15 cellular contexts compared by ENCODE assay signal in genomic region chr1:176717052-176717754, GRCh38.
DNase-seq lines count a peak whose midpoint lies in the region; ATAC-seq and TF ChIP-seq lines count a peak whose summit lies in the region.
"Had no signal": no experiment of that assay in that cellular context is flagged by ENCODE, and none has a peak within 500 bp of the region (broad histone marks: within the 10 kb centered on the region; RNA-seq: fewer than 3 reads in every experiment).

No MANE protein-coding gene starts in this region.

- H3K27ac Mint-ChIP-seq in progenitor cell of endocrine pancreas: no peak overlapping the region

- intact Hi-C loops in heart left ventricle (cut with DNase I) (no loop called here), right cardiac atrium (cut with DNase I) (no loop called here), left cardiac atrium (cut with DNase I) (no loop called here)

- H3K4me1 Mint-ChIP-seq in progenitor cell of endocrine pancreas (ENCODE audit: low read depth): no peaks in the 10 kb centered on the region

- TF ChIP-seq CTCF in heart left ventricle (IDR thresholded peaks at IDR 0.05) (no peak), progenitor cell of endocrine pancreas (IDR thresholded peaks at IDR 0.05; ENCODE audit: unreplicated experiment) (no peak)

- 59 to 65% (median 62%) methylated on average over 2 of the region's 2 CpGs for WGBS in heart left ventricle, 4 donors
- WGBS in right cardiac atrium: 61% methylated on average over 2 of the region's 2 CpGs

- DNase-seq in heart left ventricle (no peak), right cardiac atrium (no peak), NCI-H82 (lab: John Stamatoyannopoulos, UW) (peak; percentile 71), left cardiac atrium (no peak), progenitor cell of endocrine pancreas (ENCODE audit: low spot score, unreplicated experiment) (no peak)
- DNase-seq: activated naive CD4-positive, alpha-beta T cell; body of pancreas; foreskin fibroblast; ovary; stimulated activated CD8-positive, alpha-beta memory T cell treated with anti-CD3 and anti-CD28 coated beads, Interleukin-4, amount 100 ng/mL, for 48 hours; tibial artery had no signal

- H3K27me3 ChIP-seq in heart left ventricle (no peaks in the 10 kb centered on the region), right cardiac atrium (ENCODE audit: control insufficient read depth, insufficient read depth) (no peaks in the 10 kb centered on the region), skeletal muscle tissue (ENCODE audit: control insufficient read depth in 3 of 3, insufficient read depth in 3 of 3, low read length in 3 of 3) (no peaks in the 10 kb centered on the region)
- H3K27me3 ChIP-seq: body of pancreas, ovary, tibial artery had no signal

- peaks cover 0 to 9% (median 0%) of the 10 kb centered on the region in 12 donors for H3K4me1 ChIP-seq in heart left ventricle
- no peaks in the 10 kb centered on the region for H3K4me1 ChIP-seq in right cardiac atrium (ENCODE audit: control insufficient read depth, insufficient read depth, low read length)
- peaks cover 2 to 7% (median 6%) of the 10 kb centered on the region in 3 donors for H3K4me1 ChIP-seq in skeletal muscle tissue (ENCODE audit: control insufficient read depth in 3 of 3, insufficient read depth in 3 of 3, low read length in 3 of 3)
- H3K4me1 ChIP-seq: tibial artery had no signal

- H3K36me3 ChIP-seq in heart left ventricle (no peaks in the 10 kb centered on the region), skeletal muscle tissue (ENCODE audit: control insufficient read depth in 3 of 3, insufficient read depth in 3 of 3, low read length in 3 of 3) (no peaks in the 10 kb centered on the region)
- H3K36me3 ChIP-seq: ovary, tibial artery had no signal

- no peak overlapping the region for H3K9ac ChIP-seq in skeletal muscle tissue (ENCODE audit: low read depth in 1 of 3, low read length in 3 of 3)

- TF ChIP-seq POLR2A in heart left ventricle (IDR thresholded peaks at IDR 0.05): no peak

- H3K9me3 Mint-ChIP-seq in progenitor cell of endocrine pancreas (ENCODE audit: low read depth): peaks cover 3% of the 10 kb centered on the region

- H3K9me3 ChIP-seq in heart left ventricle (no peaks in the 10 kb centered on the region), right cardiac atrium (ENCODE audit: control insufficient read depth, low read length) (peaks cover 2% of the 10 kb centered on the region), skeletal muscle tissue (ENCODE audit: control insufficient read depth in 3 of 3, low read length in 3 of 3) (no peaks in the 10 kb centered on the region)
- H3K9me3 ChIP-seq: body of pancreas, ovary, tibial artery had no signal

- no peaks in the 10 kb centered on the region for H3K27me3 Mint-ChIP-seq in progenitor cell of endocrine pancreas

- peak overlapping the region in 2 of 12 donors; percentile 15 to 19 for H3K27ac ChIP-seq in heart left ventricle
- H3K27ac ChIP-seq in right cardiac atrium (ENCODE audit: low read length): no peak overlapping the region
- H3K27ac ChIP-seq in skeletal muscle tissue (ENCODE audit: low read depth, low read length): peak overlapping the region; percentile 63
- H3K27ac ChIP-seq: body of pancreas, ovary, SK-N-MC, tibial artery had no signal

- H3K36me3 Mint-ChIP-seq in progenitor cell of endocrine pancreas (ENCODE audit: insufficient read depth): no peaks in the 10 kb centered on the region

- no peak overlapping the region for H3K4me3 Mint-ChIP-seq in progenitor cell of endocrine pancreas (ENCODE audit: low read depth)

- H3K4me3 ChIP-seq in heart left ventricle (no peak overlapping the region), right cardiac atrium (ENCODE audit: low read length) (no peak overlapping the region), skeletal muscle tissue (ENCODE audit: low read length in 3 of 3) (no peak overlapping the region)
- H3K4me3 ChIP-seq: body of pancreas, ovary, SK-N-MC, tibial artery had no signal

- ATAC-seq in heart left ventricle: peak in 3 of 4 donors; percentile 47 to 74 (median 69)
- no peak for ATAC-seq in right cardiac atrium
- peak; percentile 41 to 53 for ATAC-seq in left cardiac atrium
- no peak for ATAC-seq in HG03135 (IDR thresholded peaks at IDR 0.05; ENCODE audit: unreplicated experiment)
- no peak for ATAC-seq in GM19463 (IDR thresholded peaks at IDR 0.05; ENCODE audit: unreplicated experiment)
- ATAC-seq: body of pancreas had no signal

Comparison
In these comparisons a context has a peak if more than half of its experiments do, and no peak if none do; other contexts are left out.
1. ATAC-seq: peak in heart left ventricle (3 of 4) and left cardiac atrium (2 of 2); none in right cardiac atrium (0 of 2), HG03135 (single experiment) and GM19463 (single experiment).